12 cellular contexts compared by ENCODE assay signal in genomic region chr22:39558254-39558727, GRCh38. TPM values are rescaled to one million over a fixed set of nuclear protein-coding genes. Genes with fewer than 3 reads are reported as not detected.
DNase-seq lines count a peak whose midpoint lies in the region; FAIRE-seq and TF ChIP-seq lines count a peak whose summit lies in the region.
"Had no signal": no experiment of that assay in that cellular context is flagged by ENCODE, and none has a peak within 500 bp of the region (broad histone marks: within the 10 kb centered on the region; RNA-seq: fewer than 3 reads in every experiment).

No MANE protein-coding gene starts in this region.

- no peaks in the 10 kb centered on the region for H3K36me3 Mint-ChIP-seq in activated T-cell treated with anti-CD3 and anti-CD28 coated beads, Interleukin-2, amount 50 U/mL, for 24 hours (ENCODE audit: low read depth)

- CTCF ChIA-PET in H1 (lab: Charles Lee; ENCODE audit: partially characterized antibody): interaction anchor here (0.6 to 5.3 kb wide), 9 partner anchors 10 to 1188 kb away, joined by 3 to 47 read pairs (median 3); partner anchors contain the start of gene CACNA1I

- no peak overlapping the region for H3K14ac ChIP-seq in H1 (ENCODE audit: insufficient read length)

- no peak overlapping the region for H2BK15ac ChIP-seq in H1 (ENCODE audit: low read length)

- WGBS in HUES64: 9% methylated on average over 34 of the region's 34 CpGs
- 28% methylated on average over 26 of the region's 34 CpGs; no CpG with 5 or more reads in 1 of the 2 experiments for WGBS in H1 (ENCODE audit: extremely low coverage in 1 of 2, insufficient coverage in 1 of 2, insufficient read length in 1 of 2, insufficient replicate concordance in 2 of 2, low coverage in 1 of 2, low lambda C conversion rate in 2 of 2, missing lambda C conversion rate in 1 of 2), 2 experiments
- WGBS in sigmoid colon, 2 donors: 13 to 20% methylated on average over 34 of the region's 34 CpGs
- 6 to 9% methylated on average over 15 to 21 of the region's 34 CpGs for WGBS in lower leg skin, 2 donors

- intact Hi-C loops in sigmoid colon (cut with DNase I): no loop called here
- intact Hi-C loops in lower leg skin (cut with DNase I; ENCODE audit: low total_unique reads): no loop called here

- H4K91ac ChIP-seq in H1 (replicated peaks; ENCODE audit: insufficient read length, low read length): no peak overlapping the region

- no peak overlapping the region for H3K27ac ChIP-seq in HUES64 (ENCODE audit: low read depth, low read length)
- no peak overlapping the region for H3K27ac ChIP-seq in H1 (ENCODE audit: low read depth, low read length)
- H3K27ac ChIP-seq in sigmoid colon: no peak overlapping the region

- H3K9me3 ChIP-seq in HUES64 (ENCODE audit: insufficient read depth, low read depth, low read length): no peaks in the 10 kb centered on the region
- H3K9me3 ChIP-seq in H1 (ENCODE audit: insufficient read depth in 2 of 2, low read depth in 1 of 2, low read length in 1 of 2): no peaks in the 10 kb centered on the region
- no peaks in the 10 kb centered on the region for H3K9me3 ChIP-seq in sigmoid colon

- POLR2A ChIA-PET in H1 (lab: Charles Lee; ENCODE audit: partially characterized antibody): interaction anchor here (0.6 to 2.6 kb wide), 4 partner anchors 23 to 417 kb away, joined by 3 to 9 read pairs (median 4); no protein-coding TSS in a partner anchor

- no peaks in the 10 kb centered on the region for H3K79me2 ChIP-seq in H1 (ENCODE audit: control insufficient read depth in 1 of 2, insufficient read depth in 2 of 2, low read length in 2 of 2)

- H3K36me3 ChIP-seq in HUES64 (ENCODE audit: insufficient read depth, low read length): no peaks in the 10 kb centered on the region
- H3K36me3 ChIP-seq in H1 (ENCODE audit: control insufficient read depth in 2 of 4, insufficient read depth in 4 of 4, low read length in 3 of 4): peaks cover 0 to 3% (median 0%) of the 10 kb centered on the region in 4 experiments; a peak in 1 of 8 replicates
- H3K36me3 ChIP-seq in sigmoid colon: no peaks in the 10 kb centered on the region

- no peak overlapping the region for H2BK120ac ChIP-seq in H1 (replicated peaks; ENCODE audit: low read depth, low read length)

- H2BK5ac ChIP-seq in H1 (ENCODE audit: low read depth, low read length): no peak overlapping the region

- TF ChIP-seq CTCF in H1 (IDR thresholded peaks at IDR 0.05; ENCODE audit: control extremely low read depth in 1 of 3, insufficient read depth in 1 of 3, low read depth in 1 of 3, low read length in 3 of 3) (no peak), sigmoid colon (IDR thresholded peaks at IDR 0.05) (no peak), lower leg skin (IDR thresholded peaks at IDR 0.05) (no peak)

- H2BK20ac ChIP-seq in H1 (ENCODE audit: low read length): no peak overlapping the region

- peaks cover 5% of the 10 kb centered on the region for H3K4me1 Mint-ChIP-seq in activated T-cell treated with anti-CD3 and anti-CD28 coated beads, Interleukin-2, amount 50 U/mL, for 24 hours (ENCODE audit: low read depth)

- no peak overlapping the region for H3K18ac ChIP-seq in H1 (ENCODE audit: extremely low read depth, low read length)

- FAIRE-seq in H1 (lab: Jason Lieb, UNC) (no peak), urothelium cell line (lab: Jason Lieb, UNC) (no peak)

- TF ChIP-seq POLR2A in H1 (IDR thresholded peaks at IDR 0.05; ENCODE audit: control extremely low read depth in 1 of 2, low read depth in 2 of 2, low read length in 2 of 2) (no peak), sigmoid colon (IDR thresholded peaks at IDR 0.05) (no peak), lower leg skin (IDR thresholded peaks at IDR 0.05) (no peak)

- H4K20me1 ChIP-seq in H1 (replicated peaks in 1 of 2; ENCODE audit: control insufficient read depth in 1 of 2, insufficient read depth in 2 of 2, low read length in 2 of 2): peaks cover 0 to 8% of the 10 kb centered on the region in 2 experiments

- H3K79me1 ChIP-seq in H1 (ENCODE audit: low read depth, low read length): no peaks in the 10 kb centered on the region

- no peak overlapping the region for H2BK12ac ChIP-seq in H1 (ENCODE audit: low read depth, low read length)

- peaks cover under 1% of the 10 kb centered on the region; the same call in 1 of the 2 replicates for H3K23me2 ChIP-seq in H1 (ENCODE audit: low read depth, low read length)

- H4K5ac ChIP-seq in H1 (ENCODE audit: insufficient read length, low read depth, low read length): no peak overlapping the region

- no peak overlapping the region for H2AFZ ChIP-seq in H1 (ENCODE audit: low read length)

- H4K8ac ChIP-seq in H1 (ENCODE audit: extremely low read depth, insufficient read depth, low read length): no peak overlapping the region

- H3K27me3 ChIP-seq in HUES64 (ENCODE audit: insufficient read depth, low read length) (peaks cover 69% of the 10 kb centered on the region), H1 (replicated peaks in 1 of 4; ENCODE audit: control insufficient read depth in 3 of 4, extremely low read depth in 1 of 4, insufficient read depth in 3 of 4, low read length in 3 of 4) (peaks cover 30 to 51% (median 45%) of the 10 kb centered on the region in 4 experiments), sigmoid colon (peaks cover 26 to 71% (median 40%) of the 10 kb centered on the region in 3 donors)

- H3K4me1 ChIP-seq in HUES64 (ENCODE audit: insufficient read depth, low read length): 0 out of 2 replicates have a peak, but pooled peaks cover 4% of the 10 kb centered on the region
- H3K4me1 ChIP-seq in H1 (replicated peaks in 1 of 4; ENCODE audit: control insufficient read depth in 3 of 4, insufficient read depth in 4 of 4, low read length in 3 of 4): peaks cover 4 to 21% (median 6%) of the 10 kb centered on the region in 4 experiments; a peak in 6 of 7 replicates
- peaks cover 0 to 14% (median 12%) of the 10 kb centered on the region in 4 donors for H3K4me1 ChIP-seq in sigmoid colon

- peak overlapping the region; percentile 54 to 71 for H3K4me2 ChIP-seq in H1 (ENCODE audit: insufficient read depth in 1 of 2, low read depth in 2 of 2, low read length in 2 of 2)

- H3K27ac Mint-ChIP-seq in activated T-cell treated with anti-CD3 and anti-CD28 coated beads, Interleukin-2, amount 50 U/mL, for 24 hours: no peak overlapping the region

- H3K4me3 Mint-ChIP-seq in activated T-cell treated with anti-CD3 and anti-CD28 coated beads, Interleukin-2, amount 50 U/mL, for 24 hours: peak overlapping the region; percentile 60

- H3K9ac ChIP-seq in HUES64 (ENCODE audit: low read depth, low read length) (no peak overlapping the region), H1 (replicated peaks in 1 of 4; ENCODE audit: extremely low read depth in 1 of 4, low read depth in 3 of 4, low read length in 3 of 4) (no peak overlapping the region)

- no peak overlapping the region for H3K4ac ChIP-seq in H1 (replicated peaks; ENCODE audit: insufficient read length, low read depth, low read length)

- no peak for DNase-seq in activated T-cell treated with anti-CD3 and anti-CD28 coated beads, Interleukin-2, amount 50 U/mL, for 24 hours
- DNase-seq in activated T-cell treated with anti-CD3 and anti-CD28 coated beads, Interleukin-2, amount 50 U/mL, for 1 hour: no peak
- DNase-seq in H1 (ENCODE audit: low read depth in 1 of 2, low spot score in 2 of 2) (no peak), sigmoid colon (no peak), lower leg skin (ENCODE audit: low spot score in 2 of 2) (no peak), cerebellar cortex (ENCODE audit: low spot score) (no peak), urothelium cell line (ENCODE audit: low spot score) (no peak)
- DNase-seq: foreskin melanocyte; islet precursor cell; stimulated activated CD4-positive, alpha-beta T cell treated with anti-CD3 and anti-CD28 coated beads, Interleukin-12 subunit alpha, Interleukin-12 subunit beta, amount 100 ng/mL, for 4 hours; SW 1271 had no signal

- TF ChIP-seq EP300 in H1 (IDR thresholded peaks at IDR 0.05; ENCODE audit: borderline replicate concordance in 1 of 2, low read depth in 2 of 2, low read length in 2 of 2): no peak
- TF ChIP-seq EP300 in sigmoid colon (IDR thresholded peaks at IDR 0.05): no peak

- H3K27me3 Mint-ChIP-seq in activated T-cell treated with anti-CD3 and anti-CD28 coated beads, Interleukin-2, amount 50 U/mL, for 24 hours: peaks cover 47% of the 10 kb centered on the region

- TF ChIP-seq RAD21 in H1 (IDR thresholded peaks at IDR 0.05 in 1 of 2, conservative IDR thresholded peaks at IDR 0.05 in 1 of 2; ENCODE audit: low read depth in 2 of 2, low read length in 2 of 2): no peak

- H3K56ac ChIP-seq in H1 (replicated peaks; ENCODE audit: insufficient read length, low read depth, low read length): no peak overlapping the region

- no peak overlapping the region for H2AK5ac ChIP-seq in H1 (ENCODE audit: low read depth, low read length)

- H3K4me3 ChIP-seq in HUES64 (ENCODE audit: low read length): peak overlapping the region; percentile 43; the same call in 1 of the 2 replicates
- H3K4me3 ChIP-seq in H1 (ENCODE audit: extremely low read depth in 1 of 4, insufficient read depth in 2 of 4, low read depth in 3 of 4, low read length in 4 of 4): peak overlapping the region; percentile 10 to 53 (median 34); a peak in 6 of 8 replicates
- H3K4me3 ChIP-seq in sigmoid colon: peak overlapping the region in 3 of 4 donors; percentile 2 to 36 (median 12)
- no peak overlapping the region for H3K4me3 ChIP-seq in lower leg skin (ENCODE audit: low read depth, poor library complexity, severe bottlenecking)

- H3K23ac ChIP-seq in H1 (ENCODE audit: insufficient read length): no peak overlapping the region

- H3K9me3 Mint-ChIP-seq in activated T-cell treated with anti-CD3 and anti-CD28 coated beads, Interleukin-2, amount 50 U/mL, for 24 hours: no peaks in the 10 kb centered on the region

RNA-seq across cellular contexts. Expression of gene CACNA1I, which starts 12.3 kb away (rescaled TPM):
- polyA plus RNA-seq in HUES64 (2013, experiment 1 of 2): 0.30 TPM
- polyA plus RNA-seq in HUES64 (2013, experiment 2 of 2): 0.38 TPM
- 1.2 and 1.3 TPM in 2 replicates for total RNA-seq in H1 (2021; fragmentation: NEBNext Ultra II Directional; extraction: Animal tissue kit (Norgen Biotek cat#: 25700))
- 0.77 and 1.3 TPM in 2 replicates for polyA plus RNA-seq in H1 (2011; rRNA removed)
- polyA plus RNA-seq in H1 (2011; cell fraction: cytosol; rRNA removed): 1.2 TPM
- 7.1 TPM for polyA plus RNA-seq in H1 (2011; cell fraction: nucleus; rRNA removed)
- polyA plus RNA-seq in H1 (2012, experiment 1 of 2): 0.91 to 1.4 TPM (median 1.2 TPM) in 4 replicates
- 0.71 TPM for polyA plus RNA-seq in H1 (2012, experiment 2 of 2)
- polyA plus RNA-seq in H1 (2013, experiment 1 of 2): 1.3 TPM
- polyA plus RNA-seq in H1 (2013, experiment 2 of 2): 1.3 TPM
- 1.00 and 1.3 TPM in 2 replicates for polyA minus RNA-seq in H1 (2011; rRNA and poly(A)+ RNA removed)
- 0.95 TPM for polyA minus RNA-seq in H1 (2011; cell fraction: cytosol; rRNA and poly(A)+ RNA removed)
- polyA minus RNA-seq in H1 (2011; cell fraction: nucleus; rRNA and poly(A)+ RNA removed): 1.6 TPM
- under 1 TPM in 3 of 4 donors, not detected in 1; under 0.01 to 0.16 (median 0.14) TPM for total RNA-seq in sigmoid colon
- under 1 TPM in 1 of 3 donors, not detected in 2; 0.95 TPM for polyA plus RNA-seq in sigmoid colon
- total RNA-seq in lower leg skin: under 1 TPM; 0.13 to 0.27 (median 0.21) TPM

RNA-seq across cellular contexts. Expression of gene RPS19BP1, which starts 25.7 kb away (rescaled TPM):
- 99.3 TPM for polyA plus RNA-seq in HUES64 (2013, experiment 1 of 2)
- polyA plus RNA-seq in HUES64 (2013, experiment 2 of 2): 85.9 TPM
- 77.5 and 77.9 TPM in 2 replicates for total RNA-seq in H1 (2021; fragmentation: NEBNext Ultra II Directional; extraction: Animal tissue kit (Norgen Biotek cat#: 25700))
- polyA plus RNA-seq in H1 (2011; rRNA removed) (97.9 and 120 TPM in 2 replicates), sigmoid colon (100 to 1,000 TPM; 176 to 180 (median 180) TPM)
- 120 TPM for polyA plus RNA-seq in H1 (2011; cell fraction: cytosol; rRNA removed)
- 94.6 TPM for polyA plus RNA-seq in H1 (2011; cell fraction: nucleus; rRNA removed)
- 79.6 to 99.4 TPM (median 89.0 TPM) in 4 replicates for polyA plus RNA-seq in H1 (2012, experiment 1 of 2)
- 100 TPM for polyA plus RNA-seq in H1 (2012, experiment 2 of 2)
- polyA plus RNA-seq in H1 (2013, experiment 1 of 2): 71.2 TPM
- 71.6 TPM for polyA plus RNA-seq in H1 (2013, experiment 2 of 2)
- 7.8 and 8.1 TPM in 2 replicates for polyA minus RNA-seq in H1 (2011; rRNA and poly(A)+ RNA removed)
- polyA minus RNA-seq in H1 (2011; cell fraction: cytosol; rRNA and poly(A)+ RNA removed): 16.2 TPM
- polyA minus RNA-seq in H1 (2011; cell fraction: nucleus; rRNA and poly(A)+ RNA removed): 23.8 TPM
- total RNA-seq in sigmoid colon (100 to 1,000 TPM; 148 to 217 (median 189) TPM), lower leg skin (100 to 1,000 TPM in 3 of 4 donors, 10 to 100 TPM in 1; 93.4 to 157 (median 121) TPM)

RNA-seq across cellular contexts. Expression of gene ATF4, which starts 37.9 kb away (rescaled TPM):
- polyA plus RNA-seq in HUES64 (2013, experiment 1 of 2): 352 TPM
- polyA plus RNA-seq in HUES64 (2013, experiment 2 of 2): 363 TPM
- total RNA-seq in H1 (2021; fragmentation: NEBNext Ultra II Directional; extraction: Animal tissue kit (Norgen Biotek cat#: 25700)): 543 and 553 TPM in 2 replicates
- polyA plus RNA-seq in H1 (2011; rRNA removed) (685 and 704 TPM in 2 replicates), sigmoid colon (100 to 1,000 TPM; 423 to 446 (median 444) TPM)
- polyA plus RNA-seq in H1 (2011; cell fraction: cytosol; rRNA removed): 868 TPM
- polyA plus RNA-seq in H1 (2011; cell fraction: nucleus; rRNA removed): 703 TPM
- 598 to 685 TPM (median 617 TPM) in 4 replicates for polyA plus RNA-seq in H1 (2012, experiment 1 of 2)
- polyA plus RNA-seq in H1 (2012, experiment 2 of 2): 699 TPM
- 476 TPM for polyA plus RNA-seq in H1 (2013, experiment 1 of 2)
- polyA plus RNA-seq in H1 (2013, experiment 2 of 2): 475 TPM
- 314 and 359 TPM in 2 replicates for polyA minus RNA-seq in H1 (2011; rRNA and poly(A)+ RNA removed)
- 150 TPM for polyA minus RNA-seq in H1 (2011; cell fraction: cytosol; rRNA and poly(A)+ RNA removed)
- 255 TPM for polyA minus RNA-seq in H1 (2011; cell fraction: nucleus; rRNA and poly(A)+ RNA removed)
- total RNA-seq in sigmoid colon (100 to 1,000 TPM; 483 to 651 (median 631) TPM), lower leg skin (100 to 1,000 TPM; 214 to 336 (median 309) TPM)

RNA-seq across cellular contexts. Expression of gene MIEF1, which starts 56.2 kb away (rescaled TPM):
- polyA plus RNA-seq in HUES64 (2013, experiment 1 of 2): 24.8 TPM
- polyA plus RNA-seq in HUES64 (2013, experiment 2 of 2): 23.8 TPM
- 31.4 and 32.7 TPM in 2 replicates for total RNA-seq in H1 (2021; fragmentation: NEBNext Ultra II Directional; extraction: Animal tissue kit (Norgen Biotek cat#: 25700))
- polyA plus RNA-seq in H1 (2011; rRNA removed) (16.8 and 21.0 TPM in 2 replicates), sigmoid colon (10 to 100 TPM in 2 of 3 donors, 1 to 10 TPM in 1; 9.0 to 25.4 (median 11.6) TPM)
- 16.4 TPM for polyA plus RNA-seq in H1 (2011; cell fraction: cytosol; rRNA removed)
- 18.5 TPM for polyA plus RNA-seq in H1 (2011; cell fraction: nucleus; rRNA removed)
- 22.0 to 25.2 TPM (median 22.9 TPM) in 4 replicates for polyA plus RNA-seq in H1 (2012, experiment 1 of 2)
- polyA plus RNA-seq in H1 (2012, experiment 2 of 2): 14.3 TPM
- 18.5 TPM for polyA plus RNA-seq in H1 (2013, experiment 1 of 2)
- polyA plus RNA-seq in H1 (2013, experiment 2 of 2): 18.4 TPM
- polyA minus RNA-seq in H1 (2011; rRNA and poly(A)+ RNA removed): 36.0 and 36.1 TPM in 2 replicates
- polyA minus RNA-seq in H1 (2011; cell fraction: cytosol; rRNA and poly(A)+ RNA removed): 17.9 TPM
- polyA minus RNA-seq in H1 (2011; cell fraction: nucleus; rRNA and poly(A)+ RNA removed): 17.9 TPM
- total RNA-seq in sigmoid colon (10 to 100 TPM; 11.8 to 19.7 (median 14.2) TPM), lower leg skin (10 to 100 TPM; 12.8 to 27.1 (median 20.2) TPM)
